In genomic region chr12:23083267-23083666, GRCh38 we compare ENCODE assay signal across 11 cellular contexts.
DNase-seq lines count a peak whose midpoint lies in the region; ATAC-seq and TF ChIP-seq lines count a peak whose summit lies in the region.
"Had no signal": no experiment of that assay in that cellular context is flagged by ENCODE, and none has a peak within 500 bp of the region (broad histone marks: within the 10 kb centered on the region; RNA-seq: fewer than 3 reads in every experiment).

No MANE protein-coding gene starts in this region.

- TF ChIP-seq CTCF in CD4-positive, alpha-beta T cell (IDR thresholded peaks at IDR 0.05), result no peak
- no peak for TF ChIP-seq CTCF in activated CD8-positive, alpha-beta T cell treated with anti-CD3 and anti-CD28 coated beads for 36 hours (IDR thresholded peaks at IDR 0.05)

- H3K27me3 ChIP-seq in CD4-positive, alpha-beta T cell (ENCODE audit: control insufficient read depth, insufficient read depth, low read length), result no peaks in the 10 kb centered on the region
- H3K27me3 ChIP-seq: SJCRH30 had no signal

- H3K27ac ChIP-seq in CD4-positive, alpha-beta T cell (ENCODE audit: low read depth, low read length), result no peak overlapping the region
- H3K27ac ChIP-seq: SJCRH30 had no signal

- DNase-seq in NCI-H82 (lab: John Stamatoyannopoulos, UW), result peak; percentile 92
- DNase-seq in islet precursor cell, result peak; percentile 65
- no peak for DNase-seq in HuH-7.5 (ENCODE audit: low spot score)
- DNase-seq in CD4-positive, alpha-beta T cell, result no peak
- no peak for DNase-seq in activated CD8-positive, alpha-beta T cell treated with anti-CD3 and anti-CD28 coated beads for 36 hours
- no peak for DNase-seq in sciatic nerve (ENCODE audit: low spot score)

- CTCF ChIA-PET in CD4-positive, alpha-beta T cell (lab: Charles Lee), result no interaction called here
- CTCF ChIA-PET in activated CD8-positive, alpha-beta T cell treated with anti-CD3 and anti-CD28 coated beads for 36 hours (lab: Charles Lee), result no interaction called here

- no peaks in the 10 kb centered on the region for H3K9me3 ChIP-seq in CD4-positive, alpha-beta T cell (ENCODE audit: control insufficient read depth, low read length)
- H3K9me3 ChIP-seq: SJCRH30 had no signal

- POLR2A ChIA-PET in CD4-positive, alpha-beta T cell (lab: Charles Lee), result no interaction called here
- POLR2A ChIA-PET in activated CD8-positive, alpha-beta T cell treated with anti-CD3 and anti-CD28 coated beads for 36 hours (lab: Charles Lee), result no interaction called here

- H3K36me3 Mint-ChIP-seq in CD4-positive, alpha-beta T cell (ENCODE audit: low read depth), result no peaks in the 10 kb centered on the region
- H3K36me3 Mint-ChIP-seq in activated CD8-positive, alpha-beta T cell treated with anti-CD3 and anti-CD28 coated beads for 36 hours (ENCODE audit: low read depth), result no peaks in the 10 kb centered on the region
- H3K36me3 Mint-ChIP-seq: natural killer cell treated with Interleukin-12 subunit alpha and Interleukin-12 subunit beta and Interleukin-15 and Interleukin-18, amount 100 ng/mL, for 72 hours had no signal

- ATAC-seq in GM18520 (IDR thresholded peaks at IDR 0.05; ENCODE audit: unreplicated experiment) (peak; percentile 93), HG02798 (IDR thresholded peaks at IDR 0.05; ENCODE audit: poor library complexity, unreplicated experiment) (peak; percentile 72), sciatic nerve (no peak)
- no peak for ATAC-seq in CD4-positive, alpha-beta T cell (ENCODE audit: poor library complexity)
- ATAC-seq in activated CD8-positive, alpha-beta T cell treated with anti-CD3 and anti-CD28 coated beads for 36 hours, result no peak
- ATAC-seq: esophagus mucosa had no signal

- no peaks in the 10 kb centered on the region for H3K9me3 Mint-ChIP-seq in CD4-positive, alpha-beta T cell
- H3K9me3 Mint-ChIP-seq in activated CD8-positive, alpha-beta T cell treated with anti-CD3 and anti-CD28 coated beads for 36 hours, result no peaks in the 10 kb centered on the region

- no peak overlapping the region for H3K27ac Mint-ChIP-seq in CD4-positive, alpha-beta T cell
- no peak overlapping the region for H3K27ac Mint-ChIP-seq in activated CD8-positive, alpha-beta T cell treated with anti-CD3 and anti-CD28 coated beads for 36 hours
- H3K27ac Mint-ChIP-seq: natural killer cell treated with Interleukin-12 subunit alpha and Interleukin-12 subunit beta and Interleukin-15 and Interleukin-18, amount 100 ng/mL, for 72 hours had no signal

- no peaks in the 10 kb centered on the region for H3K27me3 Mint-ChIP-seq in CD4-positive, alpha-beta T cell
- H3K27me3 Mint-ChIP-seq in activated CD8-positive, alpha-beta T cell treated with anti-CD3 and anti-CD28 coated beads for 36 hours, result no peaks in the 10 kb centered on the region
- H3K27me3 Mint-ChIP-seq: natural killer cell treated with Interleukin-12 subunit alpha and Interleukin-12 subunit beta and Interleukin-15 and Interleukin-18, amount 100 ng/mL, for 72 hours had no signal

- intact Hi-C loops in CD4-positive, alpha-beta T cell (cut with DNase I, micrococcal nuclease), result no loop called here
- intact Hi-C loops in activated CD8-positive, alpha-beta T cell treated with anti-CD3 and anti-CD28 coated beads for 36 hours (cut with micrococcal nuclease), result no loop called here
- intact Hi-C loops in sciatic nerve (cut with DNase I), result no loop called here

- H3K4me3 Mint-ChIP-seq in CD4-positive, alpha-beta T cell, result no peak overlapping the region
- H3K4me3 Mint-ChIP-seq in activated CD8-positive, alpha-beta T cell treated with anti-CD3 and anti-CD28 coated beads for 36 hours, result no peak overlapping the region
- H3K4me3 Mint-ChIP-seq: natural killer cell treated with Interleukin-12 subunit alpha and Interleukin-12 subunit beta and Interleukin-15 and Interleukin-18, amount 100 ng/mL, for 72 hours had no signal

- H3K4me1 Mint-ChIP-seq in CD4-positive, alpha-beta T cell (ENCODE audit: low read depth), result no peaks in the 10 kb centered on the region
- H3K4me1 Mint-ChIP-seq in activated CD8-positive, alpha-beta T cell treated with anti-CD3 and anti-CD28 coated beads for 36 hours (ENCODE audit: low read depth), result no peaks in the 10 kb centered on the region

Comparison
In these comparisons a context has a peak if more than half of its experiments do, and no peak if none do; other contexts are left out.
1. ATAC-seq: peak in GM18520 (single experiment) and HG02798 (single experiment); none in CD4-positive, alpha-beta T cell (single experiment), activated CD8-positive, alpha-beta T cell treated with anti-CD3 and anti-CD28 coated beads for 36 hours (single experiment) and sciatic nerve (single experiment).
2. DNase-seq: peak in NCI-H82 (single experiment) and islet precursor cell (single experiment); none in HuH-7.5 (single experiment), CD4-positive, alpha-beta T cell (0 of 10), activated CD8-positive, alpha-beta T cell treated with anti-CD3 and anti-CD28 coated beads for 36 hours (single experiment) and sciatic nerve (single experiment).